ENCODE assay signal across 8 cellular contexts in genomic region chr14:92106095-92106937, GRCh38. TPM values are rescaled to one million over a fixed set of nuclear protein-coding genes. Genes with fewer than 3 reads are reported as not detected.
DNase-seq lines count a peak whose midpoint lies in the region; ATAC-seq and TF ChIP-seq lines count a peak whose summit lies in the region.

Gene ATXN3, minus strand, starts transcription at chr14:92106582. Its CDS starts 30 bp downstream, at chr14:92106552.

- peak; percentile 87 for ATAC-seq in GM21528 (IDR thresholded peaks at IDR 0.05; ENCODE audit: low FRiP score, unreplicated experiment)

- no peaks in the 10 kb centered on the region for H3K9me3 Mint-ChIP-seq in IgD-negative memory B cell

- H3K36me3 Mint-ChIP-seq in IgD-negative memory B cell, result peaks cover 2% of the 10 kb centered on the region

- H3K4me3 ChIP-seq in epithelial cell of proximal tubule (ENCODE audit: low read depth, low read length), result peak within 1 kb of the TSS; percentile 78

- peak within 1 kb of the TSS; percentile 91 to 100 (median 96) for H3K4me3 Mint-ChIP-seq in IgD-negative memory B cell

- peaks cover 26 to 38% (median 38%) of the 10 kb centered on the region in 3 donors for H3K4me1 Mint-ChIP-seq in IgD-negative memory B cell

- DNase-seq in DMS153 treated with DMSO at 0.1 percent for 48 hours (lab: John Stamatoyannopoulos, UW; ENCODE audit: unreplicated experiment), result peak; percentile 93
- peak; percentile 95 for DNase-seq in OCI-M1 (lab: John Stamatoyannopoulos, UW)
- peak; percentile 93 for DNase-seq in activated T-cell treated with anti-CD3 and anti-CD28 coated beads for 4 hours
- DNase-seq in epithelial cell of proximal tubule (ENCODE audit: low read depth), result peak; percentile 78
- DNase-seq in mucosa of gallbladder (ENCODE audit: low spot score), result peak; percentile 98
- DNase-seq in stimulated activated CD8-positive, alpha-beta memory T cell treated with anti-CD3 and anti-CD28 coated beads, Interleukin-4, amount 100 ng/mL, for 4 hours (ENCODE audit: low read depth in 2 of 2, low spot score in 1 of 2), result peak; percentile 89 to 94

- H3K27ac Mint-ChIP-seq in IgD-negative memory B cell, result peak within 1 kb of the TSS; percentile 64 to 97 (median 79)

- H3K27me3 Mint-ChIP-seq in IgD-negative memory B cell, result no peaks in the 10 kb centered on the region

- TF ChIP-seq CTCF in epithelial cell of proximal tubule (conservative IDR thresholded peaks at IDR 0.05; ENCODE audit: low read depth, low read length), result peak; percentile 70

RNA-seq across cellular contexts. Expression of gene ATXN3, which starts in this region (rescaled TPM):
- polyA plus RNA-seq in IgD-negative memory B cell, result 22.7 TPM
- total RNA-seq in epithelial cell of proximal tubule (15.0 and 23.1 TPM in 2 replicates), mucosa of gallbladder (33.6 TPM)

Comparison
In these comparisons a context has a peak if more than half of its experiments do, and no peak if none do; other contexts are left out.
1. Peak in every context shown above with its lines: DNase-seq, ATAC-seq and H3K4me3 ChIP-seq.